Comparison of ENCODE assay signal across 1 cellular context in the genomic region with DNA sequence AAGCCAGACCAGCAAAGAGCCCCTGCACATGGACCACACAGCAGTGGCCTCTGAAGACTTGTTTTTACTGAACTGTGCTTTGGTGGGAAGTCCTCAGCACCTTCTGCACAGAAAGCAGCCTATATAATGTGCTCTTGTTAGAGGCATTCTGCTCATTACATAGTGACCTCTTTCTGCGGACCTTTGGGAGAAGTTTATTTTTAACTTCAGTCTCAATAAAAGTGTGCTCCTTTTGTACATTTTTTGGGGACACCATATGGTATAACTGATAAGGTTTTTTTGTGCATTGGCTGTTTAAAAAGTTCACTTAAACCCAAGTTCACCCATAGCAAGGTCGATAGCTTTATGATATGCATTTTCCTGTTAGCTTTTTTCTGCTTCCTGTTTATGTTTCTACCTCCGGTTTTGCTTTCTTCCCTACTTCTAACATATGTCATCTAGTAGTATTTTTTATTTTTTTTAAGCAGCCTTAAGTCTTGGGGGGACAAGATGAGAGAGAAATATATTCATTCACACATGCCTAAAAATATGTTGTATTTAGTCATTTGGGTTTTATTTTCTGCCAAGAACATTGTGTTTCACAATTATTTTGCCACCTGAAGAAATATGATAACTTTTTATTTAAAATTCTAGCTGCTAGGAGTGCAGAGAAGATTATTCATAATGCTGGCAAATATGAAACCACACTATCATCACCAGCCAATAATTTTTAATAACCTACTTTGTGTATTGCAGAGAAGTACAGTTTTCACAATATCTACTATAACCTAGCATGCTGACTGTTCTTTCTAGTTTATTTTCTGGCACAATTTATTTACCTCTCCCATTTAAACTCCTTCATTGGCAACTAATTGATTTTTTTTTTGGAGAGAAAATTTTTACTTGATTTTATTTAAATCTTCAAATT.
TF ChIP-seq lines count a peak whose summit lies in the region.

No MANE protein-coding gene starts in this region.

TF ChIP-seq in IMR-90, 13 proteins besides CTCF, POLR2A, EP300 and RAD21 (continued from another document):
- TF ChIP-seq, protein P1, sequence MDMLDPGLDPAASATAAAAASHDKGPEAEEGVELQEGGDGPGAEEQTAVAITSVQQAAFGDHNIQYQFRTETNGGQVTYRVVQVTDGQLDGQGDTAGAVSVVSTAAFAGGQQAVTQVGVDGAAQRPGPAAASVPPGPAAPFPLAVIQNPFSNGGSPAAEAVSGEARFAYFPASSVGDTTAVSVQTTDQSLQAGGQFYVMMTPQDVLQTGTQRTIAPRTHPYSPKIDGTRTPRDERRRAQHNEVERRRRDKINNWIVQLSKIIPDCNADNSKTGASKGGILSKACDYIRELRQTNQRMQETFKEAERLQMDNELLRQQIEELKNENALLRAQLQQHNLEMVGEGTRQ (IDR thresholded peaks at IDR 0.05; ENCODE audit: low read depth, low read length), result no peak
- TF ChIP-seq MXI1 (IDR thresholded peaks at IDR 0.05; ENCODE audit: borderline replicate concordance, low read depth, low read length), result no peak
- TF ChIP-seq CHD1 (IDR thresholded peaks at IDR 0.05; ENCODE audit: low read depth, low read length), result no peak
- TF ChIP-seq RCOR1 (IDR thresholded peaks at IDR 0.05; ENCODE audit: insufficient replicate concordance, low read length), result no peak
- TF ChIP-seq MAZ (IDR thresholded peaks at IDR 0.05; ENCODE audit: borderline replicate concordance, low read depth, low read length), result no peak
- no peak for TF ChIP-seq BHLHE40 (IDR thresholded peaks at IDR 0.05; ENCODE audit: low read depth, low read length)
- no peak for TF ChIP-seq MAFK (IDR thresholded peaks at IDR 0.05; ENCODE audit: low read depth, low read length)
- TF ChIP-seq, protein P2, sequence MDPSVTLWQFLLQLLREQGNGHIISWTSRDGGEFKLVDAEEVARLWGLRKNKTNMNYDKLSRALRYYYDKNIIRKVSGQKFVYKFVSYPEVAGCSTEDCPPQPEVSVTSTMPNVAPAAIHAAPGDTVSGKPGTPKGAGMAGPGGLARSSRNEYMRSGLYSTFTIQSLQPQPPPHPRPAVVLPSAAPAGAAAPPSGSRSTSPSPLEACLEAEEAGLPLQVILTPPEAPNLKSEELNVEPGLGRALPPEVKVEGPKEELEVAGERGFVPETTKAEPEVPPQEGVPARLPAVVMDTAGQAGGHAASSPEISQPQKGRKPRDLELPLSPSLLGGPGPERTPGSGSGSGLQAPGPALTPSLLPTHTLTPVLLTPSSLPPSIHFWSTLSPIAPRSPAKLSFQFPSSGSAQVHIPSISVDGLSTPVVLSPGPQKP (IDR thresholded peaks at IDR 0.05; ENCODE audit: borderline replicate concordance, low read depth, low read length), result no peak
TF ChIP-seq in IMR-90: peak in this region for 0.
